ENCODE assay signal across 11 cellular contexts in the genomic region with DNA sequence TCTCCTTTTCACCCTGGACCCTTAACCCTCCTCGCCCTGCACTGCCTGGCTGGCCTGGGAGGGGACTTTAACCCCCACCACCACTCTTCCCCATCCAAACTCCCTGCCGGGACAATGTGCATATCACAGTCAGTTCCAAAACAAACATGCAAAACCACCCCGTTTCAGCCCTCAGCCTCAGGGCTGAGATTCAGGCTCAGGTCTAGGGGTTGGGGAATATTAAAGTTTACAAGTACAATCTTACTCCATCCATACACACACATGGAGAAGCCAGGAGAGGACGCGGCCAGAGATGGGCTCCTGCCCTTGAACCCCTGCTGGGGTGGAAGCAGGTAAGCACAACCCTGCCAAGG. TPM values are rescaled to one million over a fixed set of nuclear protein-coding genes. Genes with fewer than 3 reads are reported as not detected.
DNase-seq lines count a peak whose midpoint lies in the region; TF ChIP-seq lines count a peak whose summit lies in the region.
"Had no signal": no experiment of that assay in that cellular context is flagged by ENCODE, and none has a peak within 500 bp of the region (broad histone marks: within the 10 kb centered on the region; RNA-seq: fewer than 3 reads in every experiment).

No MANE protein-coding gene starts in this region.

- POLR2A ChIA-PET in SK-N-SH (lab: Yijun Ruan, JAX) = no interaction called here

- peaks cover 3 to 7% of the 10 kb centered on the region in 2 experiments; a peak in 2 of 4 replicates for H3K4me1 ChIP-seq in SK-N-SH (ENCODE audit: control insufficient read depth in 1 of 2, insufficient read depth in 2 of 2, low read depth in 1 of 2, low read length in 1 of 2)
- H3K4me1 ChIP-seq in muscle layer of duodenum (ENCODE audit: control insufficient read depth in 1 of 2, insufficient read depth in 2 of 2, low read length in 2 of 2) = peaks cover 0 to 24% of the 10 kb centered on the region in 2 donors
- H3K4me1 ChIP-seq in urinary bladder (ENCODE audit: insufficient read depth) = no peaks in the 10 kb centered on the region

- H3K4me3 ChIP-seq in SK-N-SH (ENCODE audit: low read depth in 2 of 2, low read length in 1 of 2) = peak overlapping the region; percentile 37 to 57
- peak overlapping the region; percentile 38 to 58 for H3K4me3 ChIP-seq in foreskin fibroblast (ENCODE audit: low read depth in 1 of 2, low read length in 2 of 2)
- peak overlapping the region; percentile 44 to 55 for H3K4me3 ChIP-seq in muscle layer of duodenum (ENCODE audit: low read depth in 1 of 2, low read length in 2 of 2)
- peak overlapping the region; percentile 27 for H3K4me3 ChIP-seq in urinary bladder (ENCODE audit: low read depth, low read length)

- H3K79me2 ChIP-seq in SK-N-SH (ENCODE audit: insufficient read depth) = no peaks in the 10 kb centered on the region; the same call in 1 of the 2 replicates

- H2AFZ ChIP-seq in SK-N-SH (ENCODE audit: low read depth) = peak overlapping the region; percentile 64

- TF ChIP-seq RAD21 in SK-N-SH (IDR thresholded peaks at IDR 0.05; ENCODE audit: low read length) = no peak

- peak overlapping the region; percentile 86 for H3K4me2 ChIP-seq in SK-N-SH

- H3K9ac ChIP-seq in SK-N-SH = peak overlapping the region; percentile 58

- no peak for TF ChIP-seq CTCF in SK-N-SH (IDR thresholded peaks at IDR 0.05)
- no peak for TF ChIP-seq CTCF in foreskin fibroblast (IDR thresholded peaks at IDR 0.05; ENCODE audit: low read depth, low read length)

- no peak for TF ChIP-seq EP300 in SK-N-SH (IDR thresholded peaks at IDR 0.05; ENCODE audit: borderline replicate concordance in 1 of 2, low read depth in 1 of 2, low read length in 1 of 2)

- H3K9me3 ChIP-seq in SK-N-SH (no peaks in the 10 kb centered on the region), muscle layer of duodenum (ENCODE audit: control insufficient read depth in 1 of 2, low read length in 2 of 2) (no peaks in the 10 kb centered on the region)

- CTCF ChIA-PET in SK-N-SH (lab: Yijun Ruan, JAX) = no interaction called here

- no peaks in the 10 kb centered on the region for H4K20me1 ChIP-seq in SK-N-SH (ENCODE audit: insufficient read depth)

- H3F3A ChIP-seq in SK-N-SH (replicated peaks; ENCODE audit: insufficient read depth) = peaks cover 22% of the 10 kb centered on the region

- WGBS in SK-N-SH (ENCODE audit: low lambda C conversion rate) = 51% methylated on average over 3 of the region's 5 CpGs
- 22% methylated on average over 5 of the region's 5 CpGs for WGBS in urinary bladder

- DNase-seq in SK-N-SH (peak; percentile 42), foreskin fibroblast (peak in 1 of 2 donors; percentile 56), DMS53 treated with DMSO at 0.1 percent for 48 hours (lab: John Stamatoyannopoulos, UW; ENCODE audit: unreplicated experiment) (no peak), NCI-H1105 treated with DMSO at 0.1 percent for 48 hours (lab: John Stamatoyannopoulos, UW) (no peak), NCI-H1694 treated with DMSO at 0.1 percent for 48 hours (lab: John Stamatoyannopoulos, UW) (no peak), NCI-H345 (lab: John Stamatoyannopoulos, UW) (no peak)
- DNase-seq: NCI-H446 had no signal

- no peaks in the 10 kb centered on the region for H3K9me2 ChIP-seq in SK-N-SH

- H3K27me3 ChIP-seq in SK-N-SH (ENCODE audit: insufficient read depth) (no peaks in the 10 kb centered on the region), muscle layer of duodenum (ENCODE audit: low read depth, low read length) (peaks cover 5% of the 10 kb centered on the region)

- H3K36me3 ChIP-seq in SK-N-SH (replicated peaks in 1 of 2; ENCODE audit: control insufficient read depth in 1 of 2, insufficient read depth in 2 of 2, low read length in 1 of 2) = no peaks in the 10 kb centered on the region
- no peaks in the 10 kb centered on the region for H3K36me3 ChIP-seq in muscle layer of duodenum (ENCODE audit: control insufficient read depth in 1 of 2, insufficient read depth in 2 of 2, low read length in 2 of 2)
- H3K36me3 ChIP-seq in urinary bladder (ENCODE audit: insufficient read depth) = no peaks in the 10 kb centered on the region

- peak overlapping the region in 1 of 2 experiments; percentile 53; a peak in 2 of 4 replicates for H3K27ac ChIP-seq in SK-N-SH (ENCODE audit: low read depth in 2 of 2, low read length in 1 of 2)
- peak overlapping the region; percentile 12 for H3K27ac ChIP-seq in muscle layer of duodenum (ENCODE audit: low read length)
- H3K27ac ChIP-seq in urinary bladder (ENCODE audit: low read depth) = peak overlapping the region; percentile 85

TF ChIP-seq in SK-N-SH, 30 proteins besides CTCF, POLR2A, EP300 and RAD21:
- no peak for TF ChIP-seq CHD2 (IDR thresholded peaks at IDR 0.05; ENCODE audit: low read length, partially characterized antibody)
- TF ChIP-seq GABPA (IDR thresholded peaks at IDR 0.05; ENCODE audit: low read depth) = no peak
- TF ChIP-seq FOXJ3 (CRISPR knock-in tag; IDR thresholded peaks at IDR 0.05) = no peak
- no peak for TF ChIP-seq YY1 (IDR thresholded peaks at IDR 0.05; ENCODE audit: low read depth)
- no peak for TF ChIP-seq RFX5 (IDR thresholded peaks at IDR 0.05; ENCODE audit: low read length)
- no peak for TF ChIP-seq TCF12 (IDR thresholded peaks at IDR 0.05)
- TF ChIP-seq USF1 (IDR thresholded peaks at IDR 0.05; ENCODE audit: borderline replicate concordance, low read depth) = no peak
- no peak for TF ChIP-seq USF2 (IDR thresholded peaks at IDR 0.05; ENCODE audit: borderline replicate concordance, low read depth, low read length)
- TF ChIP-seq RCOR1 (IDR thresholded peaks at IDR 0.05; ENCODE audit: low read length) = no peak
- no peak for TF ChIP-seq MXI1 (IDR thresholded peaks at IDR 0.05; ENCODE audit: low read depth, low read length)
- no peak for TF ChIP-seq REST (IDR thresholded peaks at IDR 0.05; ENCODE audit: low read depth, low read length)
- TF ChIP-seq SMC3 (IDR thresholded peaks at IDR 0.05; ENCODE audit: low read depth, low read length) = no peak
- TF ChIP-seq, protein P1, sequence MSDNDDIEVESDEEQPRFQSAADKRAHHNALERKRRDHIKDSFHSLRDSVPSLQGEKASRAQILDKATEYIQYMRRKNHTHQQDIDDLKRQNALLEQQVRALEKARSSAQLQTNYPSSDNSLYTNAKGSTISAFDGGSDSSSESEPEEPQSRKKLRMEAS (IDR thresholded peaks at IDR 0.05; ENCODE audit: low read depth) = no peak
- no peak for TF ChIP-seq SIN3A (IDR thresholded peaks at IDR 0.05; ENCODE audit: borderline replicate concordance, low read depth, low read length)
- no peak for TF ChIP-seq NRF1 (IDR thresholded peaks at IDR 0.05; ENCODE audit: low read depth, low read length)
- TF ChIP-seq GATA2 (CRISPR knock-in tag; IDR thresholded peaks at IDR 0.05) = no peak
- TF ChIP-seq FOXM1 (IDR thresholded peaks at IDR 0.05; ENCODE audit: low read depth) = no peak

RNA-seq across cellular contexts. Expression of gene KIAA1755, which starts 0.5 kb away (rescaled TPM):
- polyA plus RNA-seq in SK-N-SH (2012; rRNA removed) = 0.44 and 0.54 TPM in 2 replicates
- 0.26 and 0.41 TPM in 2 replicates for polyA plus RNA-seq in SK-N-SH (2012; cell fraction: cytosol; rRNA removed)
- 1.5 TPM in 2 replicates for polyA plus RNA-seq in SK-N-SH (2012; cell fraction: nucleus; rRNA removed)
- total RNA-seq in urinary bladder = 6.8 TPM
- polyA plus RNA-seq in urinary bladder = 6.1 TPM
- total RNA-seq: activated T-helper 17 cell treated with anti-CD3 and anti-CD28 coated beads, Interleukin-2, amount 50 U/mL, for 72 hours had no signal

RNA-seq across cellular contexts. Expression of gene BPI, which starts 44.0 kb away (rescaled TPM):
- not detected in 2 replicates for polyA plus RNA-seq in SK-N-SH (2012; rRNA removed)
- not detected in 2 replicates for polyA plus RNA-seq in SK-N-SH (2012; cell fraction: cytosol; rRNA removed)
- 0.02 TPM in 1 of 2 replicates, not detected in the other for polyA plus RNA-seq in SK-N-SH (2012; cell fraction: nucleus; rRNA removed)
- total RNA-seq in urinary bladder = 0.32 TPM
- 0.09 TPM for polyA plus RNA-seq in urinary bladder
- total RNA-seq: activated T-helper 17 cell treated with anti-CD3 and anti-CD28 coated beads, Interleukin-2, amount 50 U/mL, for 72 hours; epithelial cell of proximal tubule had no signal
